In the genomic region with DNA sequence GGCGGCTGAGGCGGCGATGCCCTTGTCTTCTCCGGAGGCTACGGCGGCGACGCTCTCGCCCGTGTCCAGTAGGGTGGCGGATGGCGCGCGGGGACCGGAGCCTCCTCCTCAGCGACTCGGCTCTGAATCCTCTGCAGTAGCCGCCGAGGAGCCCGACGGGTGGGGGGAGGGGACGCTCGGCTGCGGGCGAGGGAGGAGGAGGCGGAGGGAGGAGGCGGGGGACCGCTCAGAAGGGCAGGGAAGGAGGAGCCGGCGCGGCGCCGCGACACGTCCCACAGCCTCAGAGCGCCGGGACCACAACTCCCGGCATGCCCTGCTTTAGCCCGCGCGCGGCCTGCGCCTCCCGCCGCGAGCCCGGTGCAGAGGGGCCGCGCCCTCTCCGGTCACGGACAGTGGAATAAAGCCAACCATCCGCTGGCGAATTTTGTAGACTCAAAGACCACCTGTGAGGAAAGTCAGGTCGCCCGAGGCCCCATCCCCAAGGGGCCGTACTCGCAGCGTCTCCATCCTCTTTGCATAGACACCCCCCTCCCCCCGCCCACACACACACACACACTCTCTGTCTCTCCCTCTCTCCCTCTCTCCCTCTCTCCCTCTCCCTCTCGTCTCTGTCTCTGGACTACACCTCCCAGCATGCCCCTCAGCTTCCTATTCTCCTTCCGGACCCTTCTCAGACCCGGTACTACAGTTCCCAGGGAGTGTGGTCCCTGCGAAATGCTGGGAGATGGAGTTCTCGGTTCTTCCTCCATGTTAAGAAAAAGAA, we compare ENCODE assay signal across 8 cellular contexts. TPM values are rescaled to one million over a fixed set of nuclear protein-coding genes. Genes with fewer than 3 reads are reported as not detected.
DNase-seq lines count a peak whose midpoint lies in the region; ATAC-seq, FAIRE-seq and TF ChIP-seq lines count a peak whose summit lies in the region.

FAM168A (minus strand) TSS at position 157 of the 763 bp plus-strand sequence. CDS start 129,638 bp downstream, outside the sequence.

- no peaks in the 10 kb centered on the region for H3K9me2 ChIP-seq in OCI-LY7 (ENCODE audit: insufficient read depth, low read length)

- TF ChIP-seq POLR2A in IMR-90 (IDR thresholded peaks at IDR 0.05; ENCODE audit: low read depth, low read length) (no peak), endothelial cell of umbilical vein (IDR thresholded peaks at IDR 0.05; ENCODE audit: low read depth, low read length) (peak; percentile 83)

- H3K9me1 ChIP-seq in IMR-90 (ENCODE audit: insufficient read depth, low read length) (peaks cover 13% of the 10 kb centered on the region), endothelial cell of umbilical vein (replicated peaks; ENCODE audit: control insufficient read depth, extremely low read depth, insufficient read depth, low read length) (no peaks in the 10 kb centered on the region)

- 0% methylated on average over 3 of the region's 64 CpGs; no CpG with 5 or more reads in 1 of the 2 experiments for WGBS in IMR-90 (ENCODE audit: extremely low coverage in 2 of 2, insufficient read length in 1 of 2), 2 experiments

- H3K27me3 ChIP-seq in IMR-90 (ENCODE audit: control insufficient read depth, insufficient read depth, low read length) (no peaks in the 10 kb centered on the region), endothelial cell of umbilical vein (ENCODE audit: control insufficient read depth in 2 of 2, insufficient read depth in 2 of 2, low read length in 2 of 2) (no peaks in the 10 kb centered on the region)

- peaks cover 6% of the 10 kb centered on the region; the same call in 1 of the 2 replicates for H3K4me1 ChIP-seq in IMR-90 (ENCODE audit: control insufficient read depth, insufficient read depth, low read length)
- H3K4me1 ChIP-seq in OCI-LY7 (ENCODE audit: insufficient read depth, low read length, poor library complexity, severe bottlenecking) = peaks cover 35% of the 10 kb centered on the region
- H3K4me1 ChIP-seq in endothelial cell of umbilical vein (ENCODE audit: control insufficient read depth, extremely low read depth, insufficient read depth, low read length) = peaks cover 9% of the 10 kb centered on the region

- no peaks in the 10 kb centered on the region for H3K36me3 ChIP-seq in IMR-90 (ENCODE audit: control insufficient read depth, insufficient read depth, low read length)
- no peaks in the 10 kb centered on the region for H3K36me3 ChIP-seq in OCI-LY7 (ENCODE audit: insufficient read depth, low read length)
- no peaks in the 10 kb centered on the region for H3K36me3 ChIP-seq in endothelial cell of umbilical vein (ENCODE audit: control insufficient read depth in 2 of 2, extremely low read depth in 1 of 2, insufficient read depth in 2 of 2, low read length in 2 of 2)

- peak; percentile 16; the same call in 1 of the 2 replicates for TF ChIP-seq CTCF in IMR-90 (conservative IDR thresholded peaks at IDR 0.05; ENCODE audit: low read depth, low read length)
- TF ChIP-seq CTCF in OCI-LY7 (conservative IDR thresholded peaks at IDR 0.05; ENCODE audit: low read length) = no peak
- TF ChIP-seq CTCF in endothelial cell of umbilical vein (IDR thresholded peaks at IDR 0.05; ENCODE audit: extremely low read depth in 1 of 2, insufficient read depth in 1 of 2, low read depth in 1 of 2, low read length in 2 of 2) = peak; percentile 3 to 10

- H3K18ac ChIP-seq in IMR-90 (ENCODE audit: low read depth, low read length) = peak within 1 kb of the TSS; percentile 84

- TF ChIP-seq RAD21 in IMR-90 (IDR thresholded peaks at IDR 0.05; ENCODE audit: low read length) = peak; percentile 25; the same call in 1 of the 2 replicates

- peak within 1 kb of the TSS; percentile 99 for H2AFZ ChIP-seq in IMR-90 (replicated peaks; ENCODE audit: low read length, poor library complexity)
- peak within 1 kb of the TSS; percentile 98 for H2AFZ ChIP-seq in OCI-LY7 (ENCODE audit: low read length)
- peak within 1 kb of the TSS; percentile 85 for H2AFZ ChIP-seq in endothelial cell of umbilical vein (ENCODE audit: low read depth, low read length)

- CTCF ChIA-PET in IMR-90 (lab: Yijun Ruan, JAX) (no interaction called here), OCI-LY7 (lab: Charles Lee; ENCODE audit: unreplicated experiment) (interaction anchor here (0.7 kb wide), 1 partner anchor 227 kb away, joined by 3 read pairs; no protein-coding TSS in a partner anchor), endothelial cell of umbilical vein (lab: Charles Lee) (interaction anchor here (0.6 to 1.5 kb wide), 10 partner anchors 28 to 333 kb away, joined by 3 to 11 read pairs (median 3); no protein-coding TSS in a partner anchor)

- FAIRE-seq in endothelial cell of umbilical vein (lab: Jason Lieb, UNC) = peak; percentile 98

- intact Hi-C loops in IMR-90 (cut with micrococcal nuclease) = loop anchor here (1.0 to 10.0 kb wide), 4 partner anchors 63 to 293 kb away; partner anchors contain the start of gene ARHGEF17
- intact Hi-C loops in OCI-LY7 (cut with micrococcal nuclease; ENCODE audit: unreplicated experiment) = no loop called here
- intact Hi-C loops in endothelial cell of umbilical vein (cut with micrococcal nuclease) = loop anchor here (1.0 to 2.0 kb wide), 2 partner anchors 119 to 333 kb away; no protein-coding TSS in a partner anchor

- H3K79me1 ChIP-seq in IMR-90 (ENCODE audit: low read depth in 1 of 2, low read length in 2 of 2) = peaks cover 16 to 38% of the 10 kb centered on the region in 2 experiments

- peak within 1 kb of the TSS; percentile 97 for H4K5ac ChIP-seq in IMR-90 (ENCODE audit: low read depth, low read length)

- dilution Hi-C loops in IMR-90 (cut with HindIII; ENCODE audit: low sequenced_read_pairs, unreplicated experiment) = no loop called here
- dilution Hi-C loops in endothelial cell of umbilical vein (cut with MboI; ENCODE audit: extremely low pct_ligation_motif_present, low sequenced_read_pairs) = no loop called here

- DNase-seq in DMS114 treated with DMSO at 0.1 percent for 48 hours (lab: John Stamatoyannopoulos, UW; ENCODE audit: unreplicated experiment) = peak; percentile 94
- DNase-seq in IMR-90 = peak; percentile 97
- DNase-seq in OCI-LY7 (ENCODE audit: low spot score) = peak; percentile 95
- DNase-seq in activated T-cell treated with anti-CD3 and anti-CD28 coated beads for 1 hour (ENCODE audit: low read depth) = peak; percentile 89
- DNase-seq in endothelial cell of umbilical vein (ENCODE audit: low read depth, low spot score) = peak; percentile 95
- DNase-seq in midbrain (lab: John Stamatoyannopoulos, UW) = peak; percentile 97
- DNase-seq in stimulated activated CD8-positive, alpha-beta memory T cell treated with anti-CD3 and anti-CD28 coated beads, Interleukin-2, amount 100 ng/mL, for 1 hour (ENCODE audit: low read depth in 2 of 2) = peak; percentile 84 to 89

- in situ Hi-C loops in IMR-90 (cut with MboI; ENCODE audit: low sequenced_read_pairs) = no loop called here

- peak within 1 kb of the TSS; percentile 100 for H3K14ac ChIP-seq in IMR-90 (replicated peaks; ENCODE audit: low read depth, low read length)

- peak within 1 kb of the TSS; percentile 63; the same call in 1 of the 2 replicates for H2BK20ac ChIP-seq in IMR-90 (ENCODE audit: low read depth, low read length)

- peak within 1 kb of the TSS; percentile 94 for H2AK9ac ChIP-seq in IMR-90 (replicated peaks; ENCODE audit: low read depth, low read length, poor library complexity)

- H4K20me1 ChIP-seq in IMR-90 (ENCODE audit: insufficient read depth, low read length) = peaks cover 16% of the 10 kb centered on the region; the same call in 1 of the 2 replicates
- H4K20me1 ChIP-seq in OCI-LY7 (ENCODE audit: insufficient read depth, low read length) = no peaks in the 10 kb centered on the region; the same call in 1 of the 2 replicates
- H4K20me1 ChIP-seq in endothelial cell of umbilical vein (replicated peaks; ENCODE audit: control insufficient read depth, extremely low read depth, insufficient read depth, low read length) = no peaks in the 10 kb centered on the region

- no peaks in the 10 kb centered on the region for H3K9me3 ChIP-seq in IMR-90 (ENCODE audit: control insufficient read depth, insufficient read depth, low read length)
- no peaks in the 10 kb centered on the region for H3K9me3 ChIP-seq in OCI-LY7 (ENCODE audit: low read length)
- no peaks in the 10 kb centered on the region for H3K9me3 ChIP-seq in endothelial cell of umbilical vein (replicated peaks; ENCODE audit: control insufficient read depth, insufficient read depth, low read length)

- H2AK5ac ChIP-seq in IMR-90 (ENCODE audit: low read depth, low read length) = peak within 1 kb of the TSS; percentile 89

- H3K4me3 ChIP-seq in IMR-90 (ENCODE audit: insufficient read depth, low read depth, low read length) (peak within 1 kb of the TSS; percentile 88), OCI-LY7 (ENCODE audit: low read depth, low read length, poor library complexity, severe bottlenecking) (peak within 1 kb of the TSS; percentile 79), endothelial cell of umbilical vein (replicated peaks in 1 of 3; ENCODE audit: insufficient read depth in 1 of 3, low read depth in 1 of 3, low read length in 3 of 3) (peak within 1 kb of the TSS; percentile 70 to 97 (median 74))

- H3K79me2 ChIP-seq in OCI-LY7 (ENCODE audit: insufficient read depth, low read depth, low read length) (peaks cover 32% of the 10 kb centered on the region; the same call in 1 of the 2 replicates), endothelial cell of umbilical vein (ENCODE audit: control insufficient read depth, insufficient read depth, low read length) (peaks cover 6% of the 10 kb centered on the region)

- H4K91ac ChIP-seq in IMR-90 (ENCODE audit: insufficient read depth, low read depth, low read length) = peak within 1 kb of the TSS; percentile 95

- H3K56ac ChIP-seq in IMR-90 (ENCODE audit: extremely low read depth, insufficient read depth, low read length) = peak within 1 kb of the TSS; percentile 97

- H3K27ac ChIP-seq in IMR-90 (ENCODE audit: insufficient read depth, low read length) (peak within 1 kb of the TSS; percentile 96), OCI-LY7 (ENCODE audit: low read depth, low read length, poor library complexity, severe bottlenecking) (peak within 1 kb of the TSS; percentile 72), endothelial cell of umbilical vein (ENCODE audit: insufficient read depth, low read depth, low read length) (no peak within 1 kb of the TSS)

- POLR2A ChIA-PET in IMR-90 (lab: Charles Lee; ENCODE audit: unreplicated experiment) (no interaction called here), OCI-LY7 (lab: Charles Lee) (interaction anchor here (0.6 to 1.8 kb wide), 11 partner anchors 10 to 186 kb away, joined by 3 to 10 read pairs (median 4); no protein-coding TSS in a partner anchor), endothelial cell of umbilical vein (lab: Charles Lee) (interaction anchor here (0.5 to 0.6 kb wide), 2 partner anchors 94 to 205 kb away, joined by 3 to 4 read pairs; no protein-coding TSS in a partner anchor)

- peak within 1 kb of the TSS; percentile 88; the same call in 1 of the 3 replicates for H2BK15ac ChIP-seq in IMR-90 (ENCODE audit: low read depth, low read length)

- H3K23ac ChIP-seq in IMR-90 (ENCODE audit: low read depth, low read length) = peak within 1 kb of the TSS; percentile 99

- peak within 1 kb of the TSS; percentile 88 for H2BK120ac ChIP-seq in IMR-90 (ENCODE audit: low read depth, low read length)

- peak within 1 kb of the TSS; percentile 99 for H3K9ac ChIP-seq in IMR-90 (ENCODE audit: low read depth, low read length)
- peak within 1 kb of the TSS; percentile 35 for H3K9ac ChIP-seq in endothelial cell of umbilical vein (replicated peaks; ENCODE audit: extremely low read depth, insufficient read depth, low read length)

- peak; percentile 92 for ATAC-seq in GM21526 (IDR thresholded peaks at IDR 0.05; ENCODE audit: low FRiP score, unreplicated experiment)
- ATAC-seq in IMR-90 (ENCODE audit: low read depth) = peak; percentile 98

- BruUV-seq in IMR-90 (replicated peaks; lab: Mats Ljungman, UMichigan) (no TSS peak), OCI-LY7 (replicated peaks; lab: Mats Ljungman, UMichigan) (no TSS peak), endothelial cell of umbilical vein (replicated peaks; lab: Mats Ljungman, UMichigan) (no TSS peak)

- peak within 1 kb of the TSS; percentile 86 to 100 for H4K8ac ChIP-seq in IMR-90 (ENCODE audit: low read depth in 2 of 2, low read length in 2 of 2)

- H3K4me2 ChIP-seq in IMR-90 (ENCODE audit: low read depth, low read length) (peak within 1 kb of the TSS; percentile 82), OCI-LY7 (ENCODE audit: low read length) (peak within 1 kb of the TSS; percentile 96), endothelial cell of umbilical vein (ENCODE audit: insufficient read depth, low read length) (peak within 1 kb of the TSS; percentile 73)

- peak within 1 kb of the TSS; percentile 99 for H3K4ac ChIP-seq in IMR-90 (ENCODE audit: low read depth, low read length)

- peak within 1 kb of the TSS; percentile 89 for H2BK5ac ChIP-seq in IMR-90 (ENCODE audit: low read depth, low read length, poor library complexity, severe bottlenecking)

RNA-seq across cellular contexts. Expression of gene FAM168A, which starts in this region (rescaled TPM):
- total RNA-seq in IMR-90 (2012; rRNA removed) = 13.1 and 13.6 TPM in 2 replicates
- polyA plus RNA-seq in IMR-90 (2012; rRNA removed) = 22.8 and 25.9 TPM in 2 replicates
- polyA plus RNA-seq in IMR-90 (2012; cell fraction: cytosol; rRNA removed) = 6.5 and 14.4 TPM in 2 replicates
- polyA plus RNA-seq in IMR-90 (2012; cell fraction: nucleus; rRNA removed; ENCODE audit: low replicate concordance) = 38.0 and 40.8 TPM in 2 replicates
- 6.4 and 10.1 TPM in 2 replicates for total RNA-seq in OCI-LY7 (2014; rRNA removed; shearing (Covaris generic))
- total RNA-seq in OCI-LY7 (2022) = 23.7 and 23.9 TPM in 2 replicates
- total RNA-seq in endothelial cell of umbilical vein = 20.5 and 22.5 TPM in 2 replicates
- polyA plus RNA-seq in endothelial cell of umbilical vein = 17.0 and 18.9 TPM in 2 replicates
- polyA plus RNA-seq in endothelial cell of umbilical vein (2011; cell fraction: cytosol; rRNA removed) = 8.8 and 9.8 TPM in 2 replicates
- polyA plus RNA-seq in endothelial cell of umbilical vein (2011; cell fraction: nucleus; rRNA removed) = 27.8 and 33.8 TPM in 2 replicates
- polyA plus RNA-seq in endothelial cell of umbilical vein (2012) = 14.9 and 15.4 TPM in 2 replicates
- 29.5 and 30.7 TPM in 2 replicates for polyA minus RNA-seq in endothelial cell of umbilical vein
- polyA minus RNA-seq in endothelial cell of umbilical vein (2011; cell fraction: cytosol; rRNA and poly(A)+ RNA removed) = 9.7 TPM
- polyA minus RNA-seq in endothelial cell of umbilical vein (2011; cell fraction: nucleus; rRNA and poly(A)+ RNA removed) = 21.9 and 23.4 TPM in 2 replicates
